8 cellular contexts compared by ENCODE assay signal in genomic region chr1:15950763-15951295, GRCh38. TPM values are rescaled to one million over a fixed set of nuclear protein-coding genes. Genes with fewer than 3 reads are reported as not detected.
DNase-seq lines count a peak whose midpoint lies in the region; ATAC-seq and TF ChIP-seq lines count a peak whose summit lies in the region.

No MANE protein-coding gene starts in this region.

- TF ChIP-seq CTCF in left ventricle myocardium inferior (IDR thresholded peaks at IDR 0.05; ENCODE audit: borderline replicate concordance), result no peak

- no peak overlapping the region for H3K4me2 ChIP-seq in mesendoderm (ENCODE audit: low read length)

- H3K4me1 ChIP-seq in left ventricle myocardium inferior (peaks cover 74% of the 10 kb centered on the region), mesendoderm (ENCODE audit: control insufficient read depth, low read depth, low read length) (peaks cover 26% of the 10 kb centered on the region)

- no peak overlapping the region for H3K56ac ChIP-seq in mesendoderm (ENCODE audit: low read length)

- H3K27ac ChIP-seq in left ventricle myocardium inferior (replicated peaks), result peak overlapping the region; percentile 89
- no peak overlapping the region for H3K27ac ChIP-seq in mesendoderm (ENCODE audit: low read depth, low read length)

- no peak for ATAC-seq in left ventricle myocardium superior
- no peak for ATAC-seq in GM21423 (IDR thresholded peaks at IDR 0.05; ENCODE audit: unreplicated experiment)
- ATAC-seq in HG03108 (IDR thresholded peaks at IDR 0.05; ENCODE audit: unreplicated experiment), result no peak

- intact Hi-C loops in left ventricle myocardium inferior (cut with micrococcal nuclease), result no loop called here
- intact Hi-C loops in left ventricle myocardium superior (cut with micrococcal nuclease), result no loop called here

- H3K36me3 ChIP-seq in left ventricle myocardium inferior (peaks cover 22% of the 10 kb centered on the region), mesendoderm (ENCODE audit: control insufficient read depth, insufficient read depth, low read length) (peaks cover 5% of the 10 kb centered on the region)

- no peak overlapping the region for H3K23ac ChIP-seq in mesendoderm (ENCODE audit: low read length)

- H3K18ac ChIP-seq in mesendoderm (ENCODE audit: low read length), result no peak overlapping the region

- H2AK5ac ChIP-seq in mesendoderm (ENCODE audit: low read length), result no peak overlapping the region

- no peak overlapping the region for H2BK120ac ChIP-seq in mesendoderm (ENCODE audit: low read depth, low read length)

- no peak overlapping the region for H4K8ac ChIP-seq in mesendoderm (ENCODE audit: low read depth, low read length)

- H2BK15ac ChIP-seq in mesendoderm (replicated peaks; ENCODE audit: low read depth), result no peak overlapping the region

- no peak overlapping the region for H3K4ac ChIP-seq in mesendoderm (ENCODE audit: low read depth, low read length)

- H3K79me2 ChIP-seq in mesendoderm (ENCODE audit: control insufficient read depth, insufficient read depth, low read length), result peaks cover 2% of the 10 kb centered on the region

- DNase-seq in left ventricle myocardium inferior (no peak), left ventricle myocardium superior (no peak), mesendoderm (no peak), SHP77 treated with DMSO at 0.1 percent for 48 hours (lab: John Stamatoyannopoulos, UW) (no peak)
- peak; percentile 67 for DNase-seq in activated naive CD8-positive, alpha-beta T cell treated with anti-CD3 and anti-CD28 coated beads, Interleukin-2, amount 50 U/mL, for 16 hours (ENCODE audit: low read depth, low spot score)
- DNase-seq in stimulated activated CD8-positive, alpha-beta memory T cell treated with anti-CD3 and anti-CD28 coated beads, Interleukin-7, amount 100 ng/mL, for 1 hour (ENCODE audit: low read depth in 2 of 2), result peak; percentile 49 to 58

- WGBS in mesendoderm (ENCODE audit: extremely low coverage, insufficient coverage, low lambda C conversion rate), result no CpG with 5 or more reads among the region's 10 CpGs

- H3K9ac ChIP-seq in mesendoderm (ENCODE audit: low read length), result no peak overlapping the region

- H2BK5ac ChIP-seq in mesendoderm (ENCODE audit: low read length), result peak overlapping the region; percentile 7

- no peak overlapping the region for H4K5ac ChIP-seq in mesendoderm (ENCODE audit: low read length)

- peaks cover 20% of the 10 kb centered on the region for H3K79me1 ChIP-seq in mesendoderm (ENCODE audit: low read length)

- H3K27me3 ChIP-seq in left ventricle myocardium inferior (ENCODE audit: low read depth), result no peaks in the 10 kb centered on the region
- H3K27me3 ChIP-seq in mesendoderm (ENCODE audit: insufficient read depth, low read length, poor library complexity), result no peaks in the 10 kb centered on the region

- H3K4me3 ChIP-seq in left ventricle myocardium inferior (no peak overlapping the region), mesendoderm (ENCODE audit: low read length) (no peak overlapping the region)

- H3K9me3 ChIP-seq in left ventricle myocardium inferior (replicated peaks), result no peaks in the 10 kb centered on the region

RNA-seq across cellular contexts. Expression of gene ZBTB17, which starts 25.1 kb away (rescaled TPM):
- total RNA-seq in left ventricle myocardium inferior (24.7 TPM), left ventricle myocardium superior (27.3 TPM)
- polyA plus RNA-seq in mesendoderm (2013, experiment 1 of 2), result 16.0 TPM
- 15.4 TPM for polyA plus RNA-seq in mesendoderm (2013, experiment 2 of 2)

RNA-seq across cellular contexts. Expression of gene SRARP, which starts 53.2 kb away (rescaled TPM):
- total RNA-seq in left ventricle myocardium inferior, result 1.0 TPM
- total RNA-seq in left ventricle myocardium superior, result 0.84 TPM
- 0.03 TPM for polyA plus RNA-seq in mesendoderm (2013, experiment 1 of 2)
- 0.04 TPM for polyA plus RNA-seq in mesendoderm (2013, experiment 2 of 2)

Comparison
In these comparisons a context has a peak if more than half of its experiments do, and no peak if none do; other contexts are left out.
1. DNase-seq: peak in activated naive CD8-positive, alpha-beta T cell treated with anti-CD3 and anti-CD28 coated beads, Interleukin-2, amount 50 U/mL, for 16 hours (single experiment) and stimulated activated CD8-positive, alpha-beta memory T cell treated with anti-CD3 and anti-CD28 coated beads, Interleukin-7, amount 100 ng/mL, for 1 hour (2 of 2); none in left ventricle myocardium inferior (single experiment), left ventricle myocardium superior (single experiment), mesendoderm (single experiment) and SHP77 treated with DMSO at 0.1 percent for 48 hours (single experiment).